16 cellular contexts compared by ENCODE assay signal in genomic region chr5:167702014-167702413, GRCh38.
"Had no signal": no experiment of that assay in that cellular context is flagged by ENCODE, and none has a peak within 500 bp of the region (broad histone marks: within the 10 kb centered on the region; RNA-seq: fewer than 3 reads in every experiment).

No MANE protein-coding gene starts in this region.

- FAIRE-seq: endothelial cell of umbilical vein, urothelium cell line had no signal

- H2AFZ ChIP-seq: hepatocyte had no signal

- H3K4me1 ChIP-seq: right atrium auricular region, tibial nerve had no signal

- H3K4me3 ChIP-seq: cardiac muscle cell, esophagus squamous epithelium, hepatocyte, lung, right atrium auricular region, skin epidermis, tibial nerve had no signal

- H3K79me2 ChIP-seq: hepatocyte had no signal

- H3K4me2 ChIP-seq: hepatocyte had no signal

- H3K27ac ChIP-seq: cardiac muscle cell, esophagus squamous epithelium, hepatocyte, right atrium auricular region, skin epidermis, tibial nerve had no signal

- H3K36me3 ChIP-seq: cardiac muscle cell, esophagus squamous epithelium, right atrium auricular region, tibial nerve had no signal

- H3K27me3 ChIP-seq: cardiac muscle cell, esophagus squamous epithelium, hepatocyte, right atrium auricular region, tibial nerve had no signal

- H3K9me3 ChIP-seq: esophagus squamous epithelium, right atrium auricular region, tibial nerve had no signal

- DNase-seq: activated CD4-positive, alpha-beta T cell treated with anti-CD3 and anti-CD28 coated beads for 36 hours; activated CD4-positive, alpha-beta T cell treated with anti-CD3 and anti-CD28 coated beads, Interleukin-2, amount 50 U/mL, for 48 hours; activated gamma-delta T cell treated with Interleukin-2 at 50 U/mL for 16 hours; dermis blood vessel endothelial cell; effector memory CD4-positive, alpha-beta T cell; esophagus squamous epithelium; stimulated activated CD4-positive, alpha-beta T cell treated with anti-CD3 and anti-CD28 coated beads, Interleukin-15, amount 100 ng/mL, for 24 hours; stimulated activated CD4-positive, alpha-beta T cell treated with anti-CD3 and anti-CD28 coated beads, Interleukin-2, amount 100 ng/mL, for 48 hours had no signal
